ENCODE assay signal across 8 cellular contexts in the genomic region with DNA sequence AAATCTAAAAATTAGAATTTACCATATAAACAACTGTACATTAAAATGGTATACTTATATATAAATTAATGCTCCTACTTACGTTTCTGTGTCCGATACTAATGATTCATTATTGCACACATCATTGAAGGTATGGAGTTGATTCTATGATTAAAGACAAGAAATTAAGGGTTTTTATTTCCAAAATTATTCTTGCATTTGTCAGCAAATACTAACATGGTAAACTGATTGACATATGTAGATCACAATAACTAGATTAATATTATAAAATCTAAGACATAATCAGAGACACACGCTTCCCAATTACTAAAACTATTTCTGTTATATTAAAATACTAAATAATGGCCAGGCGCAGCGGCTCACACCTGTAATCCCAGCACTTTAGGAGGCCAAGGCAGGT.
"Had no signal": no experiment of that assay in that cellular context is flagged by ENCODE, and none has a peak within 500 bp of the region (broad histone marks: within the 10 kb centered on the region; RNA-seq: fewer than 3 reads in every experiment).

No MANE protein-coding gene starts in this region.

- ATAC-seq: HCT116 had no signal

- H3K27me3 Mint-ChIP-seq: IgD-negative memory B cell had no signal

- H3K4me3 Mint-ChIP-seq: HFFc6 had no signal

- H3K27ac ChIP-seq: HL-60 had no signal

- DNase-seq: GOT3, H7, HFFc6, KG1 had no signal

- H3K4me3 ChIP-seq: HAP-1 had no signal

- H3K9me3 ChIP-seq: HAP-1 had no signal

- H3K9me3 Mint-ChIP-seq: HFFc6, IgD-negative memory B cell had no signal

- H3K27ac Mint-ChIP-seq: HFFc6 had no signal
